ENCODE assay signal across 22 cellular contexts in genomic region chrX:103932133-103932532, GRCh38. TPM values are rescaled to one million over a fixed set of nuclear protein-coding genes. Genes with fewer than 3 reads are reported as not detected.
DNase-seq lines count a peak whose midpoint lies in the region; ATAC-seq, FAIRE-seq and TF ChIP-seq lines count a peak whose summit lies in the region.
"Had no signal": no experiment of that assay in that cellular context is flagged by ENCODE, and none has a peak within 500 bp of the region (broad histone marks: within the 10 kb centered on the region; RNA-seq: fewer than 3 reads in every experiment).

No MANE protein-coding gene starts in this region.

- no peaks in the 10 kb centered on the region for H3K27me3 ChIP-seq in upper lobe of right lung
- no peaks in the 10 kb centered on the region for H3K27me3 ChIP-seq in spleen (replicated peaks in 1 of 7)
- H3K27me3 ChIP-seq in breast epithelium = peaks cover 0 to 14% of the 10 kb centered on the region in 2 donors
- H3K27me3 ChIP-seq: adrenal gland, neutrophil, Peyer's patch had no signal

- H3K36me3 ChIP-seq in upper lobe of right lung = no peaks in the 10 kb centered on the region
- no peaks in the 10 kb centered on the region for H3K36me3 ChIP-seq in spleen
- H3K36me3 ChIP-seq in breast epithelium = no peaks in the 10 kb centered on the region
- H3K36me3 ChIP-seq: adrenal gland, neutrophil, Peyer's patch had no signal

- peak; percentile 70 for ATAC-seq in GM19043 (IDR thresholded peaks at IDR 0.05; ENCODE audit: low read depth, unreplicated experiment)
- peak; percentile 85 for ATAC-seq in HG02623 (IDR thresholded peaks at IDR 0.05; ENCODE audit: unreplicated experiment)
- ATAC-seq in HG03442 (IDR thresholded peaks at IDR 0.05; ENCODE audit: unreplicated experiment) = peak; percentile 98
- ATAC-seq in upper lobe of right lung = no peak

- peak; percentile 92 for FAIRE-seq in GM12892 (lab: Jason Lieb, UNC)

- TF ChIP-seq POLR2A in GM12892 (IDR thresholded peaks at IDR 0.05; ENCODE audit: low read depth, low read length) (no peak), spleen (IDR thresholded peaks at IDR 0.05) (no peak), breast epithelium (IDR thresholded peaks at IDR 0.05) (no peak)

- H3K4me1 ChIP-seq in upper lobe of right lung = no peaks in the 10 kb centered on the region
- no peaks in the 10 kb centered on the region for H3K4me1 ChIP-seq in spleen
- no peaks in the 10 kb centered on the region for H3K4me1 ChIP-seq in breast epithelium
- H3K4me1 ChIP-seq: adrenal gland, Peyer's patch had no signal

- no peak overlapping the region for H3K27ac ChIP-seq in upper lobe of right lung
- H3K27ac ChIP-seq in spleen = no peak overlapping the region
- no peak overlapping the region for H3K27ac ChIP-seq in breast epithelium
- H3K27ac ChIP-seq: adrenal gland, epithelial cell of prostate, HL-60, neutrophil, Peyer's patch had no signal

- H3K9me3 ChIP-seq in upper lobe of right lung = no peaks in the 10 kb centered on the region
- H3K9me3 ChIP-seq in spleen = no peaks in the 10 kb centered on the region
- no peaks in the 10 kb centered on the region for H3K9me3 ChIP-seq in breast epithelium
- H3K9me3 ChIP-seq: adrenal gland, neutrophil, Peyer's patch had no signal

- intact Hi-C loops in upper lobe of right lung (cut with DNase I) = no loop called here
- intact Hi-C loops in spleen (cut with DNase I; ENCODE audit: low total_unique reads) = no loop called here
- intact Hi-C loops in breast epithelium (cut with DNase I; ENCODE audit: low total_unique reads) = no loop called here

- H3K4me3 ChIP-seq in upper lobe of right lung (no peak overlapping the region), spleen (no peak overlapping the region), breast epithelium (no peak overlapping the region)
- H3K4me3 ChIP-seq: adrenal gland, Peyer's patch had no signal

- TF ChIP-seq CTCF in upper lobe of right lung (IDR thresholded peaks at IDR 0.05) (no peak), spleen (IDR thresholded peaks at IDR 0.05 in 8 of 11, conservative IDR thresholded peaks at IDR 0.05 in 3 of 11) (no peak), breast epithelium (IDR thresholded peaks at IDR 0.05) (no peak)

- 68 to 79% (median 73%) methylated on average over 3 to 4 of the region's 4 CpGs for WGBS in spleen, 5 donors

- DNase-seq in GM12892 (ENCODE audit: insufficient read length) (no peak), upper lobe of right lung (no peak), spleen (no peak), breast epithelium (ENCODE audit: low spot score in 2 of 2) (no peak), NCI-H187 treated with DMSO at 0.1 percent for 48 hours (lab: John Stamatoyannopoulos, UW) (no peak)
- DNase-seq: activated T-cell treated with anti-CD3 and anti-CD28 coated beads for 4 hours, adrenal gland, COR-L47, H7, head of caudate nucleus, islet precursor cell, Karpas-422, midbrain, NCI-H1436 treated with DMSO at 0.1 percent for 48 hours, NCI-H526 treated with DMSO at 0.1 percent for 48 hours, Peyer's patch had no signal

RNA-seq across cellular contexts. Expression of gene TMSB15B, which starts 30.3 kb away (rescaled TPM):
- polyA plus RNA-seq in GM12892 (2012; ENCODE audit: missing spikeins) = 7.6 TPM
- total RNA-seq in upper lobe of right lung = 1.6 TPM
- total RNA-seq in spleen = 1 to 10 TPM; 2.0 to 5.4 (median 3.2) TPM
- polyA plus RNA-seq in spleen = 1 to 10 TPM; 5.0 to 8.6 (median 7.5) TPM
- 1 to 10 TPM; 5.6 to 9.5 (median 5.6) TPM for total RNA-seq in breast epithelium
